Comparison of ENCODE assay signal across 9 cellular contexts in genomic region chr1:41495171-41495948, GRCh38. TPM values are rescaled to one million over a fixed set of nuclear protein-coding genes. Genes with fewer than 3 reads are reported as not detected.
DNase-seq lines count a peak whose midpoint lies in the region; ATAC-seq and TF ChIP-seq lines count a peak whose summit lies in the region.
"Had no signal": no experiment of that assay in that cellular context is flagged by ENCODE, and none has a peak within 500 bp of the region (broad histone marks: within the 10 kb centered on the region; RNA-seq: fewer than 3 reads in every experiment).

No MANE protein-coding gene starts in this region.

- RAD21 ChIA-PET in HCT116 (lab: Charles Lee; ENCODE audit: low non-redundant PET in 1 of 2, low total read pairs in 2 of 2, uncharacterized antibody in 2 of 2, unreplicated experiment in 2 of 2), result no interaction called here

- DNase-seq in AG10803 (ENCODE audit: low read depth), result no peak
- DNase-seq in HCT116 (ENCODE audit: low read depth, low spot score), result no peak
- DNase-seq in head of caudate nucleus, result peak in 40 of 42 donors; percentile 33 to 85 (median 60)
- no peak for DNase-seq in GM20000 (ENCODE audit: low spot score)
- DNase-seq in natural killer cell, result no peak

- no peaks in the 10 kb centered on the region for H3K36me3 Mint-ChIP-seq in natural killer cell

- no peak overlapping the region for H3K27ac Mint-ChIP-seq in natural killer cell

- peaks cover 19 to 24% of the 10 kb centered on the region in 2 donors for H3K27me3 Mint-ChIP-seq in natural killer cell (ENCODE audit: low read depth in 2 of 2)

- TF ChIP-seq RAD21 in HCT116 (IDR thresholded peaks at IDR 0.05; ENCODE audit: low read depth), result no peak

- no peak for TF ChIP-seq POLR2A in HCT116 (IDR thresholded peaks at IDR 0.05; ENCODE audit: borderline replicate concordance, extremely low read depth, insufficient read depth, insufficient read length)

- H4K20me1 ChIP-seq in HCT116 (ENCODE audit: insufficient read depth), result no peaks in the 10 kb centered on the region

- H3K9ac ChIP-seq in HCT116 (ENCODE audit: low read length) (peak overlapping the region; percentile 75), skeletal muscle satellite cell (ENCODE audit: low read depth, low read length) (peak overlapping the region; percentile 86)

- POLR2A ChIA-PET in HCT116 (lab: Charles Lee), result no interaction called here

- no peaks in the 10 kb centered on the region for H3K9me2 ChIP-seq in HCT116 (ENCODE audit: insufficient read depth)

- peaks cover 3 to 4% of the 10 kb centered on the region in 2 donors for H3K4me1 Mint-ChIP-seq in natural killer cell

- no peak overlapping the region for H3K4me3 ChIP-seq in AG10803 (ENCODE audit: low read length)
- peak overlapping the region; percentile 27 to 58 for H3K4me3 ChIP-seq in HCT116 (replicated peaks in 1 of 2; ENCODE audit: low read depth in 1 of 2, low read length in 2 of 2)
- no peak overlapping the region for H3K4me3 ChIP-seq in WI38 (ENCODE audit: low read depth, low read length)
- H3K4me3 ChIP-seq in skeletal muscle satellite cell (ENCODE audit: low read length), result peak overlapping the region; percentile 57

- H2AFZ ChIP-seq in HCT116 (ENCODE audit: low read depth, low read length, poor library complexity, severe bottlenecking), result peak overlapping the region; percentile 84

- H3K4me2 ChIP-seq in HCT116 (ENCODE audit: low read length), result peak overlapping the region; percentile 98
- H3K4me2 ChIP-seq in skeletal muscle satellite cell (ENCODE audit: low read length), result peak overlapping the region; percentile 60

- H3K4me3 Mint-ChIP-seq in natural killer cell, result no peak overlapping the region

- H3K27me3 ChIP-seq in HCT116 (ENCODE audit: insufficient read depth, low read length) (no peaks in the 10 kb centered on the region), skeletal muscle satellite cell (ENCODE audit: control insufficient read depth, insufficient read depth, low read length) (no peaks in the 10 kb centered on the region)

- TF ChIP-seq CTCF in AG10803 (conservative IDR thresholded peaks at IDR 0.05; ENCODE audit: low read length), result peak; percentile 28
- peak in 2 of 3 experiments; percentile 56 to 60; a peak in 3 of 6 replicates for TF ChIP-seq CTCF in HCT116 (IDR thresholded peaks at IDR 0.05 in 2 of 3, conservative IDR thresholded peaks at IDR 0.05 in 1 of 3; ENCODE audit: borderline replicate concordance in 1 of 3, insufficient read depth in 1 of 3, low read depth in 2 of 3, low read length in 2 of 3)
- TF ChIP-seq CTCF in WI38 (IDR thresholded peaks at IDR 0.05; ENCODE audit: low read depth, low read length), result peak; percentile 32; the same call in 1 of the 2 replicates
- no peak for TF ChIP-seq CTCF in GM20000 (IDR thresholded peaks at IDR 0.05; ENCODE audit: extremely low read depth, missing control alignments)
- no peak for TF ChIP-seq CTCF in natural killer cell (IDR thresholded peaks at IDR 0.05)

- H3K9me3 ChIP-seq in HCT116 (ENCODE audit: control insufficient read depth in 1 of 2, insufficient read depth in 1 of 2, low read depth in 1 of 2, low read length in 2 of 2) (no peaks in the 10 kb centered on the region), skeletal muscle satellite cell (replicated peaks; ENCODE audit: low read length) (no peaks in the 10 kb centered on the region)

- H3K36me3 ChIP-seq in HCT116 (ENCODE audit: control insufficient read depth in 1 of 2, insufficient read depth in 2 of 2, low read length in 2 of 2) (no peaks in the 10 kb centered on the region), skeletal muscle satellite cell (ENCODE audit: insufficient read depth, low read length) (no peaks in the 10 kb centered on the region)

- TSS peak; percentile 85 for BruUV-seq in HCT116 (replicated peaks; lab: Mats Ljungman, UMichigan)

- intact Hi-C loops in HCT116 (cut with micrococcal nuclease) (no loop called here), head of caudate nucleus (cut with DNase I) (no loop called here), natural killer cell (cut with micrococcal nuclease) (no loop called here)

- no peaks in the 10 kb centered on the region for H3K9me3 Mint-ChIP-seq in natural killer cell

- CTCF ChIA-PET in HCT116 (lab: Charles Lee), result interaction anchor here (1.0 to 3.7 kb wide), 6 partner anchors 10 to 21 kb away, joined by 3 to 27 read pairs (median 4); partner anchors contain the start of gene EDN2

- H3K79me2 ChIP-seq in HCT116 (ENCODE audit: insufficient read depth, low read length), result no peaks in the 10 kb centered on the region

- H3K27ac ChIP-seq in HCT116 (ENCODE audit: low read depth, low read length), result peak overlapping the region; percentile 59

- ATAC-seq in HCT116, result peak; percentile 52
- ATAC-seq in natural killer cell, result no peak
- ATAC-seq in GM19035 (IDR thresholded peaks at IDR 0.05; ENCODE audit: unreplicated experiment), result no peak

- H3K4me1 ChIP-seq in HCT116 (ENCODE audit: control insufficient read depth in 1 of 2, insufficient read depth in 2 of 2, low read length in 2 of 2), result peaks cover 60 to 99% of the 10 kb centered on the region in 2 experiments
- peaks cover 62% of the 10 kb centered on the region for H3K4me1 ChIP-seq in skeletal muscle satellite cell (ENCODE audit: control insufficient read depth, insufficient read depth, low read length)

TF ChIP-seq in HCT116, 20 proteins besides CTCF, POLR2A, EP300 and RAD21:
- TF ChIP-seq EZH2phosphoT487 (IDR thresholded peaks at IDR 0.05; ENCODE audit: borderline replicate concordance) (no peak), YY1 (IDR thresholded peaks at IDR 0.05; ENCODE audit: extremely low read depth, insufficient replicate concordance, low read depth, low read length) (peak; percentile 18)
TF ChIP-seq in HCT116: peak in this region for 1.

RNA-seq across cellular contexts. Expression of gene EDN2, which starts 10.9 kb away (rescaled TPM):
- total RNA-seq in HCT116 (2021; ENCODE audit: unreplicated experiment) (not detected), natural killer cell (under 1 TPM; 0.29 to 0.93 (median 0.64) TPM)
- 0.27 and 0.65 TPM in 2 replicates for polyA plus RNA-seq in HCT116 (2012)
- total RNA-seq in skeletal muscle satellite cell (2012; rRNA removed), result not detected in 2 replicates
- total RNA-seq: liver had no signal

Comparison
In these comparisons a context has a peak if more than half of its experiments do, and no peak if none do; other contexts are left out.
1. DNase-seq: peak in head of caudate nucleus (40 of 42); none in AG10803 (single experiment), HCT116 (single experiment), GM20000 (single experiment) and natural killer cell (single experiment).
2. H3K4me3 ChIP-seq: peak in HCT116 (2 of 2) and skeletal muscle satellite cell (single experiment); none in AG10803 (single experiment) and WI38 (single experiment).
3. CTCF ChIP-seq: peak in AG10803 (single experiment), HCT116 (2 of 3) and WI38 (single experiment); none in GM20000 (single experiment) and natural killer cell (single experiment).